In the genomic region with DNA sequence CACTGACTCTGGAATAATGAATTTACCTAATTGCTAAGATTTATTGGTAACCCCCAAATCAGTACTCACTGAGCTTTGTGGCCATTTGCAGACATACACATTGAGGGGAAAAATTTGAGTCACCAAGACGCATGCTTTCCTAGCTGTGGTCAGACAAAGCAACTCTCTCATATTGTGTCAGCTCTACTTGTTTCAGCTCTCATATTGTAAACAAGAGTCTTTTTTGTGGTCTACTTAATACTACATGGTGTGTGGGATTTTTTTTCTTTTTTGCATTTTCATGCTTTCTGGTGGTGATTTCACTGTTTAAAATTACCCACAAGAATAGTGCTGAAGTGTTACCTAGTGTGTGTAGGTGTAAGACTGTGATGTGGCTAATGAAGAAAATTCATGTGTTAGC, we compare ENCODE assay signal across 15 cellular contexts.
A peak's percentile ranks its signal among the peaks of the same experiment; 100 is the strongest.
DNase-seq lines count a peak whose midpoint lies in the region; ATAC-seq and TF ChIP-seq lines count a peak whose summit lies in the region.
"Had no signal": no experiment of that assay in that cellular context is flagged by ENCODE, and none has a peak within 500 bp of the region (broad histone marks: within the 10 kb centered on the region; RNA-seq: fewer than 3 reads in every experiment).

No MANE protein-coding gene starts in this region.

- in situ Hi-C loops in gastrocnemius medialis (cut with MboI; ENCODE audit: low sequenced_read_pairs in 4 of 4): no loop called here

- H3K9me3 ChIP-seq in neuron (ENCODE audit: low read length) (no peaks in the 10 kb centered on the region), gastrocnemius medialis (no peaks in the 10 kb centered on the region)

- peak overlapping the region; percentile 14 for H2AFZ ChIP-seq in neuron (ENCODE audit: low read depth, low read length)

- no peak overlapping the region for H3K27ac ChIP-seq in gastrocnemius medialis
- H3K27ac ChIP-seq: sigmoid colon had no signal

- H3K4me1 ChIP-seq in neuron (ENCODE audit: insufficient read depth, low read length) (no peaks in the 10 kb centered on the region), gastrocnemius medialis (no peaks in the 10 kb centered on the region)
- H3K4me1 ChIP-seq: sigmoid colon had no signal

- no peaks in the 10 kb centered on the region for H3K36me3 ChIP-seq in neuron (ENCODE audit: insufficient read depth, low read length)
- H3K36me3 ChIP-seq in gastrocnemius medialis: no peaks in the 10 kb centered on the region
- H3K36me3 ChIP-seq: sigmoid colon had no signal

- H3K4me3 ChIP-seq in neuron (ENCODE audit: low read length) (no peak overlapping the region), gastrocnemius medialis (no peak overlapping the region)
- H3K4me3 ChIP-seq: sigmoid colon had no signal

- no peaks in the 10 kb centered on the region for H3K27me3 ChIP-seq in neuron (ENCODE audit: insufficient read depth, low read length)
- H3K27me3 ChIP-seq in gastrocnemius medialis: no peaks in the 10 kb centered on the region
- H3K27me3 ChIP-seq: sigmoid colon had no signal

- no peak for TF ChIP-seq POLR2A in gastrocnemius medialis (IDR thresholded peaks at IDR 0.05)

- no peak for TF ChIP-seq CTCF in gastrocnemius medialis (IDR thresholded peaks at IDR 0.05 in 4 of 5, conservative IDR thresholded peaks at IDR 0.05 in 1 of 5)

- peak; percentile 83 for DNase-seq in H4 (ENCODE audit: low spot score)
- no peak for DNase-seq in gastrocnemius medialis
- DNase-seq in NCI-H2227 treated with DMSO at 0.1 percent for 48 hours (lab: John Stamatoyannopoulos, UW): no peak
- DNase-seq in NCI-H526 treated with DMSO at 0.1 percent for 48 hours (lab: John Stamatoyannopoulos, UW): no peak
- DNase-seq in posterior cingulate gyrus: no peak
- DNase-seq: activated B cell treated with CpG ODN at 0.5 μM for 24 hours; CD4-positive, alpha-beta T cell; immature natural killer cell; naive B cell; NCI-H510A; SHP77; sigmoid colon had no signal

- ATAC-seq in GM19043 (IDR thresholded peaks at IDR 0.05; ENCODE audit: low read depth, unreplicated experiment) (peak; percentile 93), HG03139 (IDR thresholded peaks at IDR 0.05; ENCODE audit: unreplicated experiment) (peak; percentile 96), gastrocnemius medialis (no peak)

- intact Hi-C loops in gastrocnemius medialis (cut with DNase I; ENCODE audit: low total_unique reads) (no loop called here), posterior cingulate gyrus (cut with DNase I) (no loop called here)

Comparison
In these comparisons a context has a peak if more than half of its experiments do, and no peak if none do; other contexts are left out.
1. ATAC-seq: peak in GM19043 (single experiment) and HG03139 (single experiment); none in gastrocnemius medialis (0 of 2).